8 cellular contexts compared by ENCODE assay signal in the genomic region with DNA sequence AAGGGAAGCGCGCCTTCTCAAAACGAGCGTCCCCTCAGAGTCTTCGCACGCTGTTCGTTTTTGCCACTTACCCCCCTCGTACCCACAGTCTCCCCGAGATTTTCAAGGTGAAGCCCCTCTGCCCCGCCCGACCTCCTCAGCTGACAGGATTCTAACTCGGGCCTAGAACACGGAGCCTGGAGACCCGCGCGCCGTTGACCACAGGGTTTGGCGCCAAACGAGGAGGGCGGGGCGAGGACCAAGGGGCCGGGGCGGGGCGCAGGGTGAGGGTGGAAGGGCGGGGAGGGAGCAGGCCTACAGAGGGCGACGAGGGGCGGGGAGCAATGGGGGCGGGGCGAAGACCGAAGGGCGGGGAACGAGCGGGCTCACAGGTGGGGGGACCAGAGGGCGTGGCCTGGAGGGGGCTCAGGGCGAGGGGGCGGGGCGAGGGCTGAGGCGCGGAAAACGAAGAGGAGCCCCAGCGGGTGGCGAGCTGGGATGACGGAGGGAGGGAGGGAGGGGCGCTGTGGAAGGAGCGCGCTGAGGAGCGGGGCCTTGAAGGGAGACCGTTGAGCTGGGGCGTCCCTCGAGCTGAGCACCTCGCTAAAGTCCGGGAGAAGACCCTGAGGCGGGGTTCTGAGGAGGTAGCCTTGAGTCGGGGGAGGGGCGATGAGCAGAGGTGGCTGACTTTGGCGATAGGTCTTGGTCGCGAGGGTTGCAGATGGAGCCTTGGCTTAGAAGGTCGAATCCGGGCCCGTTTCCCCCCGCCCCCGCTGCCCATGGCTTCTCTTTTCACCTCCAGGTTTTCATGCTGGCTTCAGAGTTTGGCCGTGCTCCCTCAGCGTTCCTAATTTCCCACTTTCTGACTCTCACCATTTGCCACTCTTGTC. TPM values are rescaled to one million over a fixed set of nuclear protein-coding genes. Genes with fewer than 3 reads are reported as not detected.
A peak's percentile ranks its signal among the peaks of the same experiment; 100 is the strongest.
DNase-seq lines count a peak whose midpoint lies in the region; ATAC-seq and TF ChIP-seq lines count a peak whose summit lies in the region.

A gene with protein sequence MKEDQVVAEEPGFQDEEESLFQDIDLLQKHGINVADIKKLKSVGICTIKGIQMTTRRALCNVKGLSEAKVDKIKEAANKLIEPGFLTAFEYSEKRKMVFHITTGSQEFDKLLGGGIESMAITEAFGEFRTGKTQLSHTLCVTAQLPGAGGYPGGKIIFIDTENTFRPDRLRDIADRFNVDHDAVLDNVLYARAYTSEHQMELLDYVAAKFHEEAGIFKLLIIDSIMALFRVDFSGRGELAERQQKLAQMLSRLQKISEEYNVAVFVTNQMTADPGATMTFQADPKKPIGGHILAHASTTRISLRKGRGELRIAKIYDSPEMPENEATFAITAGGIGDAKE (minus strand): TSS at position 212 of the 869 bp plus-strand sequence. CDS start 1,927 bp downstream, outside the sequence.

- H3K4me1 Mint-ChIP-seq in activated CD4-positive, alpha-beta T cell treated with anti-CD3 and anti-CD28 coated beads, Interleukin-2, amount 10 ng/mL, durations not matched to agents 24 days and 14 days = peaks cover 22% of the 10 kb centered on the region

- TF ChIP-seq CTCF in choroid plexus epithelial cell (conservative IDR thresholded peaks at IDR 0.05; ENCODE audit: low read depth, low read length) = no peak

- peak within 1 kb of the TSS; percentile 92 for H3K27ac Mint-ChIP-seq in activated CD4-positive, alpha-beta T cell treated with anti-CD3 and anti-CD28 coated beads, Interleukin-2, amount 10 ng/mL, durations not matched to agents 24 days and 14 days

- peak; percentile 75 for DNase-seq in GF-D8 (lab: John Stamatoyannopoulos, UW)
- peak; percentile 49 for DNase-seq in NCI-H524 treated with DMSO at 0.1 percent for 48 hours (lab: John Stamatoyannopoulos, UW)
- peak; percentile 97 for DNase-seq in activated CD4-positive, alpha-beta T cell treated with anti-CD3 and anti-CD28 coated beads, Interleukin-2, amount 10 ng/mL, durations not matched to agents 24 days and 14 days
- DNase-seq in choroid plexus epithelial cell (ENCODE audit: low read depth) = peak; percentile 81
- peak; percentile 83 for DNase-seq in kidney tubule cell (ENCODE audit: low spot score)
- DNase-seq in stimulated activated CD4-positive, alpha-beta T cell treated with anti-CD3 and anti-CD28 coated beads, Interleukin-1b, Interleukin-23, amount 100 ng/mL, for 1 hour (ENCODE audit: low read depth in 2 of 2) = peak; percentile 93 to 99
- no peak for DNase-seq in NCI-H1694 treated with DMSO at 0.1 percent for 48 hours (lab: John Stamatoyannopoulos, UW)

- peak; percentile 66 for ATAC-seq in HG03039 (IDR thresholded peaks at IDR 0.05; ENCODE audit: unreplicated experiment)

- H3K4me3 ChIP-seq in choroid plexus epithelial cell (ENCODE audit: low read depth, low read length) = peak within 1 kb of the TSS; percentile 71

- peaks cover 3% of the 10 kb centered on the region for H3K27me3 Mint-ChIP-seq in activated CD4-positive, alpha-beta T cell treated with anti-CD3 and anti-CD28 coated beads, Interleukin-2, amount 10 ng/mL, durations not matched to agents 24 days and 14 days

- peaks cover 2% of the 10 kb centered on the region for H3K36me3 Mint-ChIP-seq in activated CD4-positive, alpha-beta T cell treated with anti-CD3 and anti-CD28 coated beads, Interleukin-2, amount 10 ng/mL, durations not matched to agents 24 days and 14 days (ENCODE audit: low read depth)

- no peaks in the 10 kb centered on the region for H3K9me3 Mint-ChIP-seq in activated CD4-positive, alpha-beta T cell treated with anti-CD3 and anti-CD28 coated beads, Interleukin-2, amount 10 ng/mL, durations not matched to agents 24 days and 14 days

- peak within 1 kb of the TSS; percentile 94 for H3K4me3 Mint-ChIP-seq in activated CD4-positive, alpha-beta T cell treated with anti-CD3 and anti-CD28 coated beads, Interleukin-2, amount 10 ng/mL, durations not matched to agents 24 days and 14 days

- intact Hi-C loops in activated CD4-positive, alpha-beta T cell treated with anti-CD3 and anti-CD28 coated beads, Interleukin-2, amount 10 ng/mL, durations not matched to agents 24 days and 14 days (cut with micrococcal nuclease) = loop anchor here (1.0 to 10.0 kb wide), 4 partner anchors 64 to 465 kb away; a partner anchor contains a TSS

RNA-seq across cellular contexts. Expression of the gene that starts here (rescaled TPM):
- total RNA-seq in activated CD4-positive, alpha-beta T cell treated with anti-CD3 and anti-CD28 coated beads, Interleukin-2, amount 10 ng/mL, durations not matched to agents 24 days and 14 days = 14.2 and 14.3 TPM in 2 replicates
